18 cellular contexts compared by ENCODE assay signal in genomic region chr11:86644291-86644690, GRCh38. TPM values are rescaled to one million over a fixed set of nuclear protein-coding genes. Genes with fewer than 3 reads are reported as not detected.
A peak's percentile ranks its signal among the peaks of the same experiment; 100 is the strongest.
DNase-seq lines count a peak whose midpoint lies in the region; ATAC-seq lines count a peak whose summit lies in the region.
"Had no signal": no experiment of that assay in that cellular context is flagged by ENCODE, and none has a peak within 500 bp of the region (broad histone marks: within the 10 kb centered on the region; RNA-seq: fewer than 3 reads in every experiment).

No MANE protein-coding gene starts in this region.

- no peaks in the 10 kb centered on the region for H3K4me1 Mint-ChIP-seq in activated T-helper 17 cell treated with anti-CD3 and anti-CD28 coated beads, Interleukin-2, amount 50 U/mL, for 72 hours

- peak; percentile 78 for DNase-seq in ELR (ENCODE audit: low read depth)
- peak; percentile 72 for DNase-seq in RPMI7951 (ENCODE audit: low read depth)
- DNase-seq in fibroblast of gingiva (ENCODE audit: low read depth): peak; percentile 54
- DNase-seq in renal cortical epithelial cell (ENCODE audit: low read depth): peak; percentile 81
- no peak for DNase-seq in activated naive CD4-positive, alpha-beta T cell treated with Interleukin-2 at 50 U/mL for 16 hours
- DNase-seq in SHP77 treated with DMSO at 0.1 percent for 48 hours (lab: John Stamatoyannopoulos, UW): no peak
- DNase-seq: activated CD4-positive, CD25-positive, alpha-beta regulatory T cell treated with anti-CD3 and anti-CD28 coated beads, Interleukin-2, amount 50 U/mL, for 72 hours; erythroblast; NCI-H1930; NCI-H524 treated with DMSO at 0.1 percent for 48 hours; stimulated activated CD4-positive, alpha-beta T cell treated with anti-CD3 and anti-CD28 coated beads, Interleukin-2, amount 100 ng/mL, for 24 hours had no signal

- H3K27ac Mint-ChIP-seq in activated T-helper 17 cell treated with anti-CD3 and anti-CD28 coated beads, Interleukin-2, amount 50 U/mL, for 72 hours: no peak overlapping the region
- H3K27ac Mint-ChIP-seq: dendritic cell treated with granulocyte-macrophage colony-stimulating factor and Interleukin-4, amounts not matched to agents 40 ng/mL and 50 ng/mL, for 4 days; T-helper 2 cell treated with Interferon-gamma antibody and Interleukin-4, amounts not matched to agents 5 μg/mL and 100 μg/mL, for 36 hours had no signal

- peaks cover 5% of the 10 kb centered on the region for H3K9me3 Mint-ChIP-seq in activated T-helper 17 cell treated with anti-CD3 and anti-CD28 coated beads, Interleukin-2, amount 50 U/mL, for 72 hours

- no peak for ATAC-seq in HG02571 (IDR thresholded peaks at IDR 0.05; ENCODE audit: unreplicated experiment)
- no peak for ATAC-seq in activated T-helper 17 cell treated with anti-CD3 and anti-CD28 coated beads, Interleukin-2, amount 50 U/mL, for 72 hours (replicated peaks)
- ATAC-seq: GM12878 had no signal

- H3K36me3 Mint-ChIP-seq in activated T-helper 17 cell treated with anti-CD3 and anti-CD28 coated beads, Interleukin-2, amount 50 U/mL, for 72 hours (ENCODE audit: low read depth): no peaks in the 10 kb centered on the region

- H3K27me3 Mint-ChIP-seq in activated T-helper 17 cell treated with anti-CD3 and anti-CD28 coated beads, Interleukin-2, amount 50 U/mL, for 72 hours: peaks cover 5% of the 10 kb centered on the region
- H3K27me3 Mint-ChIP-seq: dendritic cell treated with granulocyte-macrophage colony-stimulating factor and Interleukin-4, amounts not matched to agents 40 ng/mL and 50 ng/mL, for 4 days had no signal

- no peak overlapping the region for H3K4me3 Mint-ChIP-seq in activated T-helper 17 cell treated with anti-CD3 and anti-CD28 coated beads, Interleukin-2, amount 50 U/mL, for 72 hours
- H3K4me3 Mint-ChIP-seq: dendritic cell treated with granulocyte-macrophage colony-stimulating factor and Interleukin-4, amounts not matched to agents 40 ng/mL and 50 ng/mL, for 4 days; T-helper 2 cell treated with Interferon-gamma antibody and Interleukin-4, amounts not matched to agents 5 μg/mL and 100 μg/mL, for 36 hours had no signal

RNA-seq across cellular contexts. Expression of gene ME3, which starts 28.1 kb away (rescaled TPM):
- 2.8 and 5.5 TPM in 2 replicates for total RNA-seq in RPMI7951 (2014; rRNA removed; shearing (Covaris generic))
- total RNA-seq in renal cortical epithelial cell: 28.8 and 33.0 TPM in 2 replicates
- 1 to 10 TPM; 1.5 to 2.9 TPM for total RNA-seq in activated T-helper 17 cell treated with anti-CD3 and anti-CD28 coated beads, Interleukin-2, amount 50 U/mL, for 72 hours
- total RNA-seq: OCI-LY7, SK-MEL-5 had no signal

Comparison
In these comparisons a context has a peak if more than half of its experiments do, and no peak if none do; other contexts are left out.
1. DNase-seq: peak in ELR (single experiment), RPMI7951 (single experiment), fibroblast of gingiva (single experiment) and renal cortical epithelial cell (single experiment); none in activated naive CD4-positive, alpha-beta T cell treated with Interleukin-2 at 50 U/mL for 16 hours (single experiment) and SHP77 treated with DMSO at 0.1 percent for 48 hours (single experiment).